In genomic region chr18:54509793-54510192, GRCh38 we compare ENCODE assay signal across 22 cellular contexts.
DNase-seq lines count a peak whose midpoint lies in the region; ATAC-seq, FAIRE-seq and TF ChIP-seq lines count a peak whose summit lies in the region.
"Had no signal": no experiment of that assay in that cellular context is flagged by ENCODE, and none has a peak within 500 bp of the region (broad histone marks: within the 10 kb centered on the region; RNA-seq: fewer than 3 reads in every experiment).

No MANE protein-coding gene starts in this region.

- H2AK9ac ChIP-seq in IMR-90 (replicated peaks; ENCODE audit: low read depth, low read length, poor library complexity), result no peak overlapping the region

- no peak overlapping the region for H3K27ac Mint-ChIP-seq in activated T-helper 17 cell treated with anti-CD3 and anti-CD28 coated beads, Interleukin-2, amount 50 U/mL, for 72 hours
- H3K27ac Mint-ChIP-seq: CD14-positive monocyte; CD4-positive, alpha-beta memory T cell; CD4-positive, CD25-positive, alpha-beta regulatory T cell; CD8-positive, alpha-beta memory T cell had no signal

- no peak overlapping the region for H3K14ac ChIP-seq in IMR-90 (replicated peaks; ENCODE audit: low read depth, low read length)

- H3K56ac ChIP-seq in IMR-90 (ENCODE audit: extremely low read depth, insufficient read depth, low read length), result no peak overlapping the region

- no peak overlapping the region for H4K8ac ChIP-seq in IMR-90 (ENCODE audit: low read depth in 2 of 2, low read length in 2 of 2)

- DNase-seq in A549 (ENCODE audit: low read depth in 1 of 2, low spot score in 1 of 2) (no peak), IMR-90 (no peak), frontal cortex (ENCODE audit: low spot score in 2 of 2) (no peak), thyroid gland (no peak), upper lobe of left lung (no peak), Kasumi-1 (lab: John Stamatoyannopoulos, UW) (no peak)
- DNase-seq: 8988T; ACHN; BE2C; C1 segment of cervical spinal cord; CD4-positive, alpha-beta memory T cell; CD4-positive, CD25-positive, alpha-beta regulatory T cell; CD8-positive, alpha-beta memory T cell; COR-L47; DMS79 treated with DMSO at 0.1 percent for 48 hours; GF-D8 had no signal

- FAIRE-seq in A204.1 (lab: Jason Lieb, UNC) (peak; percentile 39), A549 (lab: Jason Lieb, UNC) (no peak), frontal cortex (lab: Jason Lieb, UNC) (peak; percentile 33)
- FAIRE-seq: G401.6, GM12891 had no signal

- H2AFZ ChIP-seq in IMR-90 (replicated peaks; ENCODE audit: low read length, poor library complexity), result no peak overlapping the region

- H4K91ac ChIP-seq in IMR-90 (ENCODE audit: insufficient read depth, low read depth, low read length), result no peak overlapping the region

- H3K4me1 ChIP-seq in A549 (no peaks in the 10 kb centered on the region), IMR-90 (ENCODE audit: control insufficient read depth, insufficient read depth, low read length) (no peaks in the 10 kb centered on the region), thyroid gland (no peaks in the 10 kb centered on the region), upper lobe of left lung (no peaks in the 10 kb centered on the region)
- H3K4me1 ChIP-seq: BE2C, BLaER1 had no signal

- no TSS peak for BruUV-seq in IMR-90 (replicated peaks; lab: Mats Ljungman, UMichigan)

- CTCF ChIA-PET in A549 (lab: Yijun Ruan, JAX), result interaction anchor here (0.6 kb wide), 1 partner anchor 28 kb away, joined by 3 read pairs; no protein-coding TSS in a partner anchor
- CTCF ChIA-PET in IMR-90 (lab: Yijun Ruan, JAX), result no interaction called here

- H3K4me2 ChIP-seq in A549 (no peak overlapping the region), IMR-90 (ENCODE audit: low read depth, low read length) (no peak overlapping the region)
- H3K4me2 ChIP-seq: BLaER1 had no signal

- no peak overlapping the region for H2BK15ac ChIP-seq in IMR-90 (ENCODE audit: low read depth, low read length)

- WGBS in A549 (ENCODE audit: missing lambda C conversion rate), result 1% methylated on average over 2 of the region's 2 CpGs
- WGBS in IMR-90 (ENCODE audit: extremely low coverage in 2 of 2, insufficient read length in 1 of 2), 2 experiments, result no CpG with 5 or more reads among the region's 2 CpGs
- WGBS in thyroid gland, 2 donors, result 71 to 76% methylated on average over 2 of the region's 2 CpGs
- 70 to 71% methylated on average over 2 of the region's 2 CpGs for WGBS in upper lobe of left lung, 2 donors

- dilution Hi-C loops in IMR-90 (cut with HindIII; ENCODE audit: low sequenced_read_pairs, unreplicated experiment), result no loop called here

- TF ChIP-seq POLR2A in A549 (IDR thresholded peaks at IDR 0.05; ENCODE audit: low read length) (no peak), IMR-90 (IDR thresholded peaks at IDR 0.05; ENCODE audit: low read depth, low read length) (no peak), thyroid gland (IDR thresholded peaks at IDR 0.05) (no peak), upper lobe of left lung (IDR thresholded peaks at IDR 0.05) (no peak)

- intact Hi-C loops in IMR-90 (cut with micrococcal nuclease) (no loop called here), thyroid gland (cut with DNase I) (no loop called here)

- TF ChIP-seq CTCF in A549 (IDR thresholded peaks at IDR 0.05) (no peak), IMR-90 (conservative IDR thresholded peaks at IDR 0.05; ENCODE audit: low read depth, low read length) (no peak), thyroid gland (IDR thresholded peaks at IDR 0.05) (no peak), upper lobe of left lung (IDR thresholded peaks at IDR 0.05) (no peak)

- H3K9ac ChIP-seq in IMR-90 (ENCODE audit: low read depth, low read length), result no peak overlapping the region
- H3K9ac ChIP-seq: BLaER1 had no signal

- no peak overlapping the region for H2BK5ac ChIP-seq in IMR-90 (ENCODE audit: low read depth, low read length, poor library complexity, severe bottlenecking)

- TF ChIP-seq RAD21 in A549 (conservative IDR thresholded peaks at IDR 0.05 in 1 of 2, IDR thresholded peaks at IDR 0.05 in 1 of 2) (no peak), IMR-90 (IDR thresholded peaks at IDR 0.05; ENCODE audit: low read length) (no peak)

- H3K9me1 ChIP-seq in IMR-90 (ENCODE audit: insufficient read depth, low read length), result no peaks in the 10 kb centered on the region

- in situ Hi-C loops in IMR-90 (cut with MboI; ENCODE audit: low sequenced_read_pairs), result no loop called here

- POLR2A ChIA-PET in A549 (lab: Yijun Ruan, JAX) (no interaction called here), IMR-90 (lab: Charles Lee; ENCODE audit: unreplicated experiment) (no interaction called here)

- H2BK20ac ChIP-seq in IMR-90 (ENCODE audit: low read depth, low read length), result no peak overlapping the region

- H3K23ac ChIP-seq in IMR-90 (ENCODE audit: low read depth, low read length), result no peak overlapping the region

- ATAC-seq in A549, result no peak
- ATAC-seq in IMR-90 (ENCODE audit: low read depth), result no peak
- no peak for ATAC-seq in activated T-helper 17 cell treated with anti-CD3 and anti-CD28 coated beads, Interleukin-2, amount 50 U/mL, for 72 hours (replicated peaks)
- no peak for ATAC-seq in upper lobe of left lung (ENCODE audit: low FRiP score in 2 of 2)

- TF ChIP-seq EP300 in A549 (IDR thresholded peaks at IDR 0.05), result no peak
- TF ChIP-seq EP300 in upper lobe of left lung (IDR thresholded peaks at IDR 0.05), result no peak

- no peak overlapping the region for H4K5ac ChIP-seq in IMR-90 (ENCODE audit: low read depth, low read length)

- no peak overlapping the region for H3K4me3 ChIP-seq in A549
- H3K4me3 ChIP-seq in IMR-90 (ENCODE audit: insufficient read depth, low read depth, low read length), result no peak overlapping the region
- H3K4me3 ChIP-seq in thyroid gland (replicated peaks in 1 of 3), result no peak overlapping the region
- no peak overlapping the region for H3K4me3 ChIP-seq in upper lobe of left lung
- H3K4me3 ChIP-seq: BLaER1 had no signal

- H3K27me3 ChIP-seq in IMR-90 (ENCODE audit: control insufficient read depth, insufficient read depth, low read length), result no peaks in the 10 kb centered on the region
- H3K27me3 ChIP-seq in thyroid gland, result no peaks in the 10 kb centered on the region
- no peaks in the 10 kb centered on the region for H3K27me3 ChIP-seq in upper lobe of left lung
- H3K27me3 ChIP-seq: BE2C, BLaER1 had no signal

- H2AK5ac ChIP-seq in IMR-90 (ENCODE audit: low read depth, low read length), result no peak overlapping the region

- H3K18ac ChIP-seq in IMR-90 (ENCODE audit: low read depth, low read length), result no peak overlapping the region

- H2BK120ac ChIP-seq in IMR-90 (ENCODE audit: low read depth, low read length), result no peak overlapping the region

- H3K4me3 Mint-ChIP-seq in activated T-helper 17 cell treated with anti-CD3 and anti-CD28 coated beads, Interleukin-2, amount 50 U/mL, for 72 hours, result no peak overlapping the region
- H3K4me3 Mint-ChIP-seq: CD14-positive monocyte; CD4-positive, alpha-beta memory T cell; CD4-positive, CD25-positive, alpha-beta regulatory T cell; CD8-positive, alpha-beta memory T cell had no signal

- H3K36me3 ChIP-seq in IMR-90 (ENCODE audit: control insufficient read depth, insufficient read depth, low read length) (no peaks in the 10 kb centered on the region), thyroid gland (no peaks in the 10 kb centered on the region), upper lobe of left lung (no peaks in the 10 kb centered on the region)
- H3K36me3 ChIP-seq: BE2C, BLaER1 had no signal

- H3K4ac ChIP-seq in IMR-90 (ENCODE audit: low read depth, low read length), result no peak overlapping the region

- H3K9me3 Mint-ChIP-seq in activated T-helper 17 cell treated with anti-CD3 and anti-CD28 coated beads, Interleukin-2, amount 50 U/mL, for 72 hours, result no peaks in the 10 kb centered on the region
- H3K9me3 Mint-ChIP-seq: CD4-positive, alpha-beta memory T cell; CD8-positive, alpha-beta memory T cell had no signal

- peaks cover 13% of the 10 kb centered on the region for H3K27me3 Mint-ChIP-seq in activated T-helper 17 cell treated with anti-CD3 and anti-CD28 coated beads, Interleukin-2, amount 50 U/mL, for 72 hours

- no peaks in the 10 kb centered on the region for H3K79me1 ChIP-seq in IMR-90 (ENCODE audit: low read depth in 1 of 2, low read length in 2 of 2)

- no peaks in the 10 kb centered on the region for H3K9me3 ChIP-seq in A549
- H3K9me3 ChIP-seq in IMR-90 (ENCODE audit: control insufficient read depth, insufficient read depth, low read length), result no peaks in the 10 kb centered on the region
- no peaks in the 10 kb centered on the region for H3K9me3 ChIP-seq in thyroid gland
- no peaks in the 10 kb centered on the region for H3K9me3 ChIP-seq in upper lobe of left lung
- H3K9me3 ChIP-seq: BE2C, BLaER1 had no signal

- no peaks in the 10 kb centered on the region for H3K36me3 Mint-ChIP-seq in activated T-helper 17 cell treated with anti-CD3 and anti-CD28 coated beads, Interleukin-2, amount 50 U/mL, for 72 hours (ENCODE audit: low read depth)
- H3K36me3 Mint-ChIP-seq: CD14-positive monocyte; CD4-positive, alpha-beta memory T cell; CD4-positive, CD25-positive, alpha-beta regulatory T cell; CD8-positive, alpha-beta memory T cell had no signal

- H4K20me1 ChIP-seq in IMR-90 (ENCODE audit: insufficient read depth, low read length), result no peaks in the 10 kb centered on the region
- H4K20me1 ChIP-seq: BLaER1 had no signal

- H3K4me1 Mint-ChIP-seq in activated T-helper 17 cell treated with anti-CD3 and anti-CD28 coated beads, Interleukin-2, amount 50 U/mL, for 72 hours, result no peaks in the 10 kb centered on the region
- H3K4me1 Mint-ChIP-seq: CD14-positive monocyte; CD4-positive, alpha-beta memory T cell; CD4-positive, CD25-positive, alpha-beta regulatory T cell; CD8-positive, alpha-beta memory T cell had no signal

- H3K27ac ChIP-seq in A549, result no peak overlapping the region
- no peak overlapping the region for H3K27ac ChIP-seq in IMR-90 (ENCODE audit: insufficient read depth, low read length)
- H3K27ac ChIP-seq in thyroid gland, result no peak overlapping the region
- no peak overlapping the region for H3K27ac ChIP-seq in upper lobe of left lung
- H3K27ac ChIP-seq: BLaER1 had no signal

TF ChIP-seq in A549, 52 proteins besides CTCF, POLR2A, EP300 and RAD21:
- no peak for TF ChIP-seq ZNF302 (CRISPR knock-in tag; IDR thresholded peaks at IDR 0.05)
- TF ChIP-seq PHF8 (IDR thresholded peaks at IDR 0.05; ENCODE audit: borderline replicate concordance, low read depth), result no peak
- no peak for TF ChIP-seq TP53 (CRISPR knock-in tag; IDR thresholded peaks at IDR 0.05)
- no peak for TF ChIP-seq RNF2 (IDR thresholded peaks at IDR 0.05; ENCODE audit: borderline replicate concordance, low read depth)
- peak; percentile 52 for TF ChIP-seq MAFK (IDR thresholded peaks at IDR 0.05; ENCODE audit: partially characterized antibody)
- no peak for TF ChIP-seq HEYL (CRISPR knock-in tag; IDR thresholded peaks at IDR 0.05)

TF ChIP-seq in IMR-90, 13 proteins besides CTCF, POLR2A, EP300 and RAD21:
- TF ChIP-seq NFE2L2 (IDR thresholded peaks at IDR 0.05; ENCODE audit: low read depth, low read length) (no peak), SMC3 (IDR thresholded peaks at IDR 0.05; ENCODE audit: low read depth, low read length) (no peak), RFX5 (IDR thresholded peaks at IDR 0.05; ENCODE audit: low read depth, low read length) (no peak), MAFK (IDR thresholded peaks at IDR 0.05; ENCODE audit: low read depth, low read length) (peak; percentile 76)
